11 cellular contexts compared by ENCODE assay signal in the genomic region with DNA sequence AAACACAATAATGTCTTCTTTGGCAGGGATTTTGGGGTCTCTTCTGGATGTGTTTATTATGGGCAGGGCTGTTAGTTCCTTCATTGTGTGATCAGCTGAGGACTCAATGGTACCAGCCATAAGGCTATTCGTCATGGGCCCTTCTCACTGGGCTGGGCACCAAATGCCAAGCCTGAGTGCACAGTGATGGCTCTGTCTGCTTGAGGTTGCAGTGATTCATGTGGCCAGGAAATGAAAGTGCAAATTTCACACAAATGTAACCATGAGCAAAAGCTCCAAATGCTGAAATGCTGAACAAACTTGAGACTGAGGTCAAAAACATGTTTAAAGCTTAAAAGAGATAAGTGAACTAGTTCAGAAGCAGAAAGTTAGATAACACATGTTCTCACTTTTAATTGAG.
A peak's percentile ranks its signal among the peaks of the same experiment; 100 is the strongest.
DNase-seq lines count a peak whose midpoint lies in the region; ATAC-seq, FAIRE-seq and TF ChIP-seq lines count a peak whose summit lies in the region.
"Had no signal": no experiment of that assay in that cellular context is flagged by ENCODE, and none has a peak within 500 bp of the region (broad histone marks: within the 10 kb centered on the region; RNA-seq: fewer than 3 reads in every experiment).

No MANE protein-coding gene starts in this region.

- no peaks in the 10 kb centered on the region for H3K27me3 Mint-ChIP-seq in astrocyte (ENCODE audit: low read depth, unreplicated experiment)
- H3K27me3 Mint-ChIP-seq in activated CD8-positive, alpha-beta T cell treated with anti-CD3 and anti-CD28 coated beads, Interleukin-2, amount 10 ng/mL, durations not matched to agents 7 days and 5 days (ENCODE audit: low read depth): peaks cover 1% of the 10 kb centered on the region
- H3K27me3 Mint-ChIP-seq: CD4-positive, alpha-beta T cell had no signal

- H3K36me3 Mint-ChIP-seq in astrocyte (ENCODE audit: low read depth, unreplicated experiment): peaks cover 34% of the 10 kb centered on the region
- no peaks in the 10 kb centered on the region for H3K36me3 Mint-ChIP-seq in activated CD8-positive, alpha-beta T cell treated with anti-CD3 and anti-CD28 coated beads, Interleukin-2, amount 10 ng/mL, durations not matched to agents 7 days and 5 days (ENCODE audit: low read depth)

- H3K4me1 ChIP-seq in astrocyte (ENCODE audit: insufficient read depth, low read length): no peaks in the 10 kb centered on the region
- H3K4me1 ChIP-seq: pancreas had no signal

- H3K4me3 Mint-ChIP-seq in astrocyte (ENCODE audit: unreplicated experiment): no peak overlapping the region
- no peak overlapping the region for H3K4me3 Mint-ChIP-seq in activated CD8-positive, alpha-beta T cell treated with anti-CD3 and anti-CD28 coated beads, Interleukin-2, amount 10 ng/mL, durations not matched to agents 7 days and 5 days
- H3K4me3 Mint-ChIP-seq: CD4-positive, alpha-beta T cell had no signal

- ATAC-seq in GM19463 (IDR thresholded peaks at IDR 0.05; ENCODE audit: unreplicated experiment): peak; percentile 100
- peak; percentile 44 for ATAC-seq in HG03045 (IDR thresholded peaks at IDR 0.05; ENCODE audit: unreplicated experiment)
- no peak for ATAC-seq in activated CD8-positive, alpha-beta T cell treated with anti-CD3 and anti-CD28 coated beads, Interleukin-2, amount 10 ng/mL, durations not matched to agents 7 days and 5 days
- no peak for ATAC-seq in omental fat pad (ENCODE audit: low FRiP score)
- ATAC-seq: pancreas had no signal

- TF ChIP-seq CTCF in GM06990 (IDR thresholded peaks at IDR 0.05; ENCODE audit: insufficient read depth, low read length, poor library complexity, severe bottlenecking): no peak
- no peak for TF ChIP-seq CTCF in astrocyte (IDR thresholded peaks at IDR 0.05; ENCODE audit: insufficient read depth, low read depth, low read length)
- no peak for TF ChIP-seq CTCF in omental fat pad (IDR thresholded peaks at IDR 0.05)

- no peaks in the 10 kb centered on the region for H3K9me3 Mint-ChIP-seq in astrocyte (ENCODE audit: unreplicated experiment)
- no peaks in the 10 kb centered on the region for H3K9me3 Mint-ChIP-seq in activated CD8-positive, alpha-beta T cell treated with anti-CD3 and anti-CD28 coated beads, Interleukin-2, amount 10 ng/mL, durations not matched to agents 7 days and 5 days (ENCODE audit: insufficient read depth)
- H3K9me3 Mint-ChIP-seq: CD4-positive, alpha-beta T cell had no signal

- H3K27me3 ChIP-seq in GM06990 (replicated peaks; ENCODE audit: control insufficient read depth, insufficient read depth, low read length): no peaks in the 10 kb centered on the region
- no peaks in the 10 kb centered on the region for H3K27me3 ChIP-seq in astrocyte (ENCODE audit: insufficient read depth, low read length)
- H3K27me3 ChIP-seq: pancreas had no signal

- H2AFZ ChIP-seq in astrocyte (ENCODE audit: low read depth, low read length): no peak overlapping the region

- H4K20me1 ChIP-seq in astrocyte (ENCODE audit: insufficient read depth, low read length): no peaks in the 10 kb centered on the region

- H3K79me2 ChIP-seq in astrocyte (ENCODE audit: insufficient read depth, low read length): no peaks in the 10 kb centered on the region

- DNase-seq in GM06990 (ENCODE audit: extremely low read depth, insufficient read length) (peak; percentile 53), astrocyte (ENCODE audit: low read depth) (peak; percentile 51), omental fat pad (ENCODE audit: low spot score) (no peak)
- no peak for DNase-seq in activated CD8-positive, alpha-beta T cell treated with anti-CD3 and anti-CD28 coated beads, Interleukin-2, amount 10 ng/mL, durations not matched to agents 7 days and 5 days
- no peak for DNase-seq in stimulated activated CD8-positive, alpha-beta memory T cell treated with anti-CD3 and anti-CD28 coated beads, Interleukin-4, amount 100 ng/mL, for 48 hours
- DNase-seq in effector CD4-positive, alpha-beta T cell: no peak
- DNase-seq: CD4-positive, alpha-beta T cell; cerebellar nuclear complex; pancreas had no signal

- peaks cover 4% of the 10 kb centered on the region for H3K4me1 Mint-ChIP-seq in astrocyte (ENCODE audit: low read depth, unreplicated experiment)
- no peaks in the 10 kb centered on the region for H3K4me1 Mint-ChIP-seq in activated CD8-positive, alpha-beta T cell treated with anti-CD3 and anti-CD28 coated beads, Interleukin-2, amount 10 ng/mL, durations not matched to agents 7 days and 5 days (ENCODE audit: low read depth)

- CTCF ChIA-PET in activated CD8-positive, alpha-beta T cell treated with anti-CD3 and anti-CD28 coated beads, Interleukin-2, amount 10 ng/mL, durations not matched to agents 7 days and 5 days (lab: Charles Lee): no interaction called here

- peaks cover 3% of the 10 kb centered on the region for H3K9me3 ChIP-seq in astrocyte (ENCODE audit: insufficient read depth, low read depth, low read length)
- H3K9me3 ChIP-seq: pancreas had no signal

- H3K4me2 ChIP-seq in astrocyte (ENCODE audit: low read length): no peak overlapping the region

- no peak overlapping the region for H3K27ac Mint-ChIP-seq in astrocyte (ENCODE audit: unreplicated experiment)
- no peak overlapping the region for H3K27ac Mint-ChIP-seq in activated CD8-positive, alpha-beta T cell treated with anti-CD3 and anti-CD28 coated beads, Interleukin-2, amount 10 ng/mL, durations not matched to agents 7 days and 5 days
- H3K27ac Mint-ChIP-seq: CD4-positive, alpha-beta T cell had no signal

- FAIRE-seq in astrocyte (lab: Jason Lieb, UNC): no peak
- FAIRE-seq: pancreas had no signal

- H3K27ac ChIP-seq in astrocyte (ENCODE audit: low read depth, low read length): no peak overlapping the region
- H3K27ac ChIP-seq: pancreas had no signal

- POLR2A ChIA-PET in activated CD8-positive, alpha-beta T cell treated with anti-CD3 and anti-CD28 coated beads, Interleukin-2, amount 10 ng/mL, durations not matched to agents 7 days and 5 days (lab: Charles Lee): no interaction called here

- no peak overlapping the region for H3K9ac ChIP-seq in astrocyte (ENCODE audit: low read length)

- H3K36me3 ChIP-seq in GM06990 (ENCODE audit: control insufficient read depth, insufficient read depth, low read length) (no peaks in the 10 kb centered on the region; the same call in 1 of the 2 replicates), astrocyte (ENCODE audit: insufficient read depth, low read length) (peaks cover 19% of the 10 kb centered on the region)
- H3K36me3 ChIP-seq: pancreas had no signal

- H3K4me3 ChIP-seq in GM06990 (replicated peaks; ENCODE audit: low read depth, low read length) (no peak overlapping the region), astrocyte (ENCODE audit: insufficient read depth, low read depth, low read length) (no peak overlapping the region)
- H3K4me3 ChIP-seq: pancreas had no signal

Comparison
In these comparisons a context has a peak if more than half of its experiments do, and no peak if none do; other contexts are left out.
1. DNase-seq: peak in GM06990 (single experiment) and astrocyte (single experiment); none in activated CD8-positive, alpha-beta T cell treated with anti-CD3 and anti-CD28 coated beads, Interleukin-2, amount 10 ng/mL, durations not matched to agents 7 days and 5 days (single experiment), omental fat pad (single experiment), stimulated activated CD8-positive, alpha-beta memory T cell treated with anti-CD3 and anti-CD28 coated beads, Interleukin-4, amount 100 ng/mL, for 48 hours (single experiment) and effector CD4-positive, alpha-beta T cell (single experiment).
2. ATAC-seq: peak in GM19463 (single experiment) and HG03045 (single experiment); none in activated CD8-positive, alpha-beta T cell treated with anti-CD3 and anti-CD28 coated beads, Interleukin-2, amount 10 ng/mL, durations not matched to agents 7 days and 5 days (single experiment) and omental fat pad (single experiment).